ENCODE assay signal across 14 cellular contexts in genomic region chr2:49265471-49265870, GRCh38.
A peak's percentile ranks its signal among the peaks of the same experiment; 100 is the strongest.
DNase-seq lines count a peak whose midpoint lies in the region; ATAC-seq, FAIRE-seq and TF ChIP-seq lines count a peak whose summit lies in the region.
"Had no signal": no experiment of that assay in that cellular context is flagged by ENCODE, and none has a peak within 500 bp of the region (broad histone marks: within the 10 kb centered on the region; RNA-seq: fewer than 3 reads in every experiment).

No MANE protein-coding gene starts in this region.

- no peaks in the 10 kb centered on the region for H3K79me2 ChIP-seq in endothelial cell of umbilical vein (ENCODE audit: control insufficient read depth, insufficient read depth, low read length)

- no TSS peak for BruUV-seq in endothelial cell of umbilical vein (replicated peaks; lab: Mats Ljungman, UMichigan)

- no peaks in the 10 kb centered on the region for H3K9me1 ChIP-seq in endothelial cell of umbilical vein (replicated peaks; ENCODE audit: control insufficient read depth, extremely low read depth, insufficient read depth, low read length)

- WGBS in adrenal gland, 4 donors, result 40 to 55% (median 44%) methylated on average over 2 of the region's 2 CpGs

- no peak overlapping the region for H2AFZ ChIP-seq in endothelial cell of umbilical vein (ENCODE audit: low read depth, low read length)
- H2AFZ ChIP-seq: GM23338 had no signal

- dilution Hi-C loops in endothelial cell of umbilical vein (cut with MboI; ENCODE audit: extremely low pct_ligation_motif_present, low sequenced_read_pairs), result no loop called here

- DNase-seq in endothelial cell of umbilical vein (ENCODE audit: low read depth, low spot score), result peak; percentile 74
- no peak for DNase-seq in lower lobe of right lung
- peak; percentile 84 for DNase-seq in pulmonary artery endothelial cell (ENCODE audit: low read depth, low spot score)
- no peak for DNase-seq in activated T-cell treated with anti-CD3 and anti-CD28 coated beads, Interleukin-2, amount 50 U/mL, for 1 hour
- DNase-seq in adrenal gland, result no peak
- no peak for DNase-seq in tibial artery
- DNase-seq: BE2C; CD4-positive, alpha-beta memory T cell; DMS79; H9 had no signal

- H3K9ac ChIP-seq in endothelial cell of umbilical vein (replicated peaks; ENCODE audit: extremely low read depth, insufficient read depth, low read length), result peak overlapping the region; percentile 16

- H4K20me1 ChIP-seq in endothelial cell of umbilical vein (replicated peaks; ENCODE audit: control insufficient read depth, extremely low read depth, insufficient read depth, low read length), result no peaks in the 10 kb centered on the region

- POLR2A ChIA-PET in endothelial cell of umbilical vein (lab: Charles Lee), result no interaction called here

- H3K36me3 ChIP-seq in endothelial cell of umbilical vein (ENCODE audit: control insufficient read depth in 2 of 2, extremely low read depth in 1 of 2, insufficient read depth in 2 of 2, low read length in 2 of 2), result no peaks in the 10 kb centered on the region
- no peaks in the 10 kb centered on the region for H3K36me3 ChIP-seq in lower lobe of right lung
- no peaks in the 10 kb centered on the region for H3K36me3 ChIP-seq in adrenal gland (replicated peaks in 1 of 2)
- no peaks in the 10 kb centered on the region for H3K36me3 ChIP-seq in tibial artery
- H3K36me3 ChIP-seq: BE2C had no signal

- no peaks in the 10 kb centered on the region for H3K27me3 ChIP-seq in endothelial cell of umbilical vein (ENCODE audit: control insufficient read depth in 2 of 2, insufficient read depth in 2 of 2, low read length in 2 of 2)
- H3K27me3 ChIP-seq in lower lobe of right lung (ENCODE audit: low read depth), result no peaks in the 10 kb centered on the region
- no peaks in the 10 kb centered on the region for H3K27me3 ChIP-seq in adrenal gland
- peaks cover 0 to 7% of the 10 kb centered on the region in 2 donors for H3K27me3 ChIP-seq in tibial artery
- H3K27me3 ChIP-seq: BE2C had no signal

- intact Hi-C loops in endothelial cell of umbilical vein (cut with micrococcal nuclease) (loop anchor here (5.0 kb wide), 1 partner anchor 67 kb away; no protein-coding TSS in a partner anchor), lower lobe of right lung (cut with DNase I) (no loop called here), adrenal gland (cut with DNase I) (no loop called here), tibial artery (cut with DNase I; ENCODE audit: low total_unique reads) (no loop called here)

- CTCF ChIA-PET in endothelial cell of umbilical vein (lab: Charles Lee), result interaction anchor here (1.0 kb wide), 1 partner anchor 17 kb away, joined by 3 read pairs; no protein-coding TSS in a partner anchor

- TF ChIP-seq POLR2A in endothelial cell of umbilical vein (IDR thresholded peaks at IDR 0.05; ENCODE audit: low read depth, low read length) (no peak), adrenal gland (IDR thresholded peaks at IDR 0.05) (no peak)

- H3K4me3 ChIP-seq in endothelial cell of umbilical vein (replicated peaks in 1 of 3; ENCODE audit: insufficient read depth in 1 of 3, low read depth in 1 of 3, low read length in 3 of 3) (no peak overlapping the region), lower lobe of right lung (no peak overlapping the region), adrenal gland (no peak overlapping the region), tibial artery (no peak overlapping the region)
- H3K4me3 ChIP-seq: A549, GM12878, GM23338 had no signal

- H3K9me3 ChIP-seq in endothelial cell of umbilical vein (replicated peaks; ENCODE audit: control insufficient read depth, insufficient read depth, low read length) (peaks cover 1% of the 10 kb centered on the region), lower lobe of right lung (no peaks in the 10 kb centered on the region), adrenal gland (replicated peaks in 1 of 3) (no peaks in the 10 kb centered on the region), tibial artery (no peaks in the 10 kb centered on the region)
- H3K9me3 ChIP-seq: A549, BE2C had no signal

- peak overlapping the region; percentile 58 for H3K4me2 ChIP-seq in endothelial cell of umbilical vein (ENCODE audit: insufficient read depth, low read length)
- H3K4me2 ChIP-seq: A549, GM23338 had no signal

- H3K4me1 ChIP-seq in endothelial cell of umbilical vein (ENCODE audit: control insufficient read depth, extremely low read depth, insufficient read depth, low read length) (peaks cover 13% of the 10 kb centered on the region), lower lobe of right lung (no peaks in the 10 kb centered on the region), adrenal gland (replicated peaks in 1 of 2) (no peaks in the 10 kb centered on the region), tibial artery (no peaks in the 10 kb centered on the region)
- H3K4me1 ChIP-seq: A549 had no signal

- FAIRE-seq in endothelial cell of umbilical vein (lab: Jason Lieb, UNC), result no peak
- FAIRE-seq: A549, GM12878 had no signal

- H3K27ac ChIP-seq in endothelial cell of umbilical vein (ENCODE audit: insufficient read depth, low read depth, low read length) (peak overlapping the region; percentile 41), lower lobe of right lung (peak overlapping the region; percentile 14), adrenal gland (no peak overlapping the region), tibial artery (no peak overlapping the region)
- H3K27ac ChIP-seq: A549, C4-2B had no signal

- TF ChIP-seq CTCF in endothelial cell of umbilical vein (IDR thresholded peaks at IDR 0.05; ENCODE audit: extremely low read depth in 1 of 2, insufficient read depth in 1 of 2, low read depth in 1 of 2, low read length in 2 of 2) (no peak), lower lobe of right lung (IDR thresholded peaks at IDR 0.05) (no peak), adrenal gland (IDR thresholded peaks at IDR 0.05) (no peak), tibial artery (IDR thresholded peaks at IDR 0.05) (no peak)

- no peak for ATAC-seq in lower lobe of right lung
- ATAC-seq: A549, GM12878, GM23338 had no signal

TF ChIP-seq in endothelial cell of umbilical vein, 7 proteins besides CTCF, POLR2A, EP300 and RAD21:
- TF ChIP-seq POLR2AphosphoS5 (IDR thresholded peaks at IDR 0.05; ENCODE audit: insufficient read depth, low read depth, low read length), result no peak
- no peak for TF ChIP-seq FOS (IDR thresholded peaks at IDR 0.05; ENCODE audit: borderline replicate concordance, insufficient read depth, low read length)
- TF ChIP-seq JUN (IDR thresholded peaks at IDR 0.05; ENCODE audit: borderline replicate concordance, insufficient read depth, insufficient read length, low read depth), result peak; percentile 18
- no peak for TF ChIP-seq MYC (IDR thresholded peaks at IDR 0.05; ENCODE audit: low read depth, low read length)
- TF ChIP-seq GATA2 (IDR thresholded peaks at IDR 0.05; ENCODE audit: insufficient read depth, insufficient read length, low read depth, low read length), result peak; percentile 31
- TF ChIP-seq EZH2 (IDR thresholded peaks at IDR 0.05; ENCODE audit: borderline replicate concordance, low read depth, low read length, severe bottlenecking), result no peak
- no peak for TF ChIP-seq MAX (IDR thresholded peaks at IDR 0.05; ENCODE audit: insufficient read depth, insufficient read length)
TF ChIP-seq in endothelial cell of umbilical vein: peak in this region for 2.

Comparison
In these comparisons a context has a peak if more than half of its experiments do, and no peak if none do; other contexts are left out.
1. DNase-seq: peak in endothelial cell of umbilical vein (single experiment) and pulmonary artery endothelial cell (single experiment); none in lower lobe of right lung (single experiment), activated T-cell treated with anti-CD3 and anti-CD28 coated beads, Interleukin-2, amount 50 U/mL, for 1 hour (single experiment), adrenal gland (0 of 7) and tibial artery (0 of 2).
2. H3K27ac ChIP-seq: peak in endothelial cell of umbilical vein (single experiment) and lower lobe of right lung (single experiment); none in adrenal gland (0 of 5) and tibial artery (0 of 2).